Comparison of ENCODE assay signal across 14 cellular contexts in the genomic region with DNA sequence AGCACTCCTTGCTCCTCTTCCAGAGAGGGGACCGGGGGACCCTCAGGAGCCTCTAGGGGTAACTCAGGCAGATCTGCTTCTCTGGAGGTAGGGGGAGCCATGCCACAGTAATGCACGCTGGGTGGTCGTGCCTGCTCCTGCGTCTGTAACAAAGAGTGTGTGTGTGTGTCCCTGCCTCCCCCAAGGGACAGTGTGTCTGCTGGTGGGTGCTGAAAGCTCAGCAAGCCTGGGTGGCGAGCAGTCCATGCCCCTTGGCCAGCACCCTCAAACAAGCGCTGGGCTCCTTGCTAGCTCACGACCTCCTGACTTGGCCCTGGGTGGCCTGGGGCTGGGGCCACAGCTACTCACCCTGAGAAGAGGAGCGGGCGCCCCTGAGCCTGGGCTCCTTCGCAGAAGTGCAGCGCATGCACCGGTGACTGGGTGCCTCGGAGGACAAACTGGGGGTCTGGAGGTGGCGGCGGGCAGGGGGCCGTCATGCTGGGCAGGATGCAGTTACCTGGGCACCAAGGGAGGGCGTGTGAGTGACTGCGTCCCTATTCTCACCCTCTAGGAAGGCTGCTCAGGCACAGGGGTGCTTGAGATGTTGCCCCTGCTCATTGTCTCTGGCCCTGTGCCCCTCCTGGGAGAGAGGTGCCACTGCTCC. TPM values are rescaled to one million over a fixed set of nuclear protein-coding genes. Genes with fewer than 3 reads are reported as not detected.
DNase-seq lines count a peak whose midpoint lies in the region; ATAC-seq and TF ChIP-seq lines count a peak whose summit lies in the region.
"Had no signal": no experiment of that assay in that cellular context is flagged by ENCODE, and none has a peak within 500 bp of the region (broad histone marks: within the 10 kb centered on the region; RNA-seq: fewer than 3 reads in every experiment).

No MANE protein-coding gene starts in this region.

- TF ChIP-seq CTCF in adrenal gland (IDR thresholded peaks at IDR 0.05) (no peak), upper lobe of left lung (IDR thresholded peaks at IDR 0.05) (no peak)

- TF ChIP-seq EP300 in upper lobe of left lung (IDR thresholded peaks at IDR 0.05): no peak

- intact Hi-C loops in cardiac septum (cut with DNase I): no loop called here
- intact Hi-C loops in Right ventricle myocardium inferior (cut with DNase I): no loop called here
- intact Hi-C loops in adrenal gland (cut with DNase I): no loop called here

- H3K9me3 ChIP-seq in adrenal gland (replicated peaks in 1 of 3) (no peaks in the 10 kb centered on the region), upper lobe of left lung (no peaks in the 10 kb centered on the region)

- H3K4me3 ChIP-seq in adrenal gland: no peak overlapping the region
- H3K4me3 ChIP-seq in upper lobe of left lung: no peak overlapping the region
- H3K4me3 ChIP-seq: SK-N-MC had no signal

- 92 to 96% (median 94%) methylated on average over 5 to 18 of the region's 18 CpGs for WGBS in adrenal gland, 4 donors
- WGBS in upper lobe of left lung, 2 donors: 92 to 93% methylated on average over 10 to 16 of the region's 18 CpGs

- no peak for ATAC-seq in Right ventricle myocardium inferior
- no peak for ATAC-seq in left lobe of liver
- ATAC-seq in upper lobe of left lung (ENCODE audit: low FRiP score in 2 of 2): no peak
- ATAC-seq in HG02678 (IDR thresholded peaks at IDR 0.05; ENCODE audit: unreplicated experiment): no peak

- H3K27ac ChIP-seq in adrenal gland (no peak overlapping the region), upper lobe of left lung (no peak overlapping the region)
- H3K27ac ChIP-seq: KMS-11, SK-N-MC had no signal

- TF ChIP-seq POLR2A in adrenal gland (IDR thresholded peaks at IDR 0.05): no peak
- TF ChIP-seq POLR2A in upper lobe of left lung (IDR thresholded peaks at IDR 0.05): no peak

- H3K4me1 ChIP-seq in adrenal gland (replicated peaks in 1 of 2) (no peaks in the 10 kb centered on the region), upper lobe of left lung (peaks cover 0 to 29% (median 11%) of the 10 kb centered on the region in 4 donors)

- DNase-seq in cardiac septum (ENCODE audit: low spot score) (peak; percentile 75), Right ventricle myocardium inferior (ENCODE audit: missing footprints) (no peak), adrenal gland (peak in 5 of 7 donors; percentile 8 to 41 (median 9)), left lobe of liver (ENCODE audit: low spot score) (peak; percentile 44), upper lobe of left lung (peak; percentile 16 to 70), DMS79 (lab: John Stamatoyannopoulos, UW) (no peak)
- DNase-seq in stimulated activated CD8-positive, alpha-beta memory T cell treated with anti-CD3 and anti-CD28 coated beads, Interleukin-4, amount 100 ng/mL, for 48 hours: no peak
- DNase-seq: activated naive CD4-positive, alpha-beta T cell; HFFc6; hypothalamus; NCI-H1105 treated with DMSO at 0.1 percent for 48 hours had no signal

- H3K27me3 ChIP-seq in adrenal gland: no peaks in the 10 kb centered on the region
- H3K27me3 ChIP-seq in upper lobe of left lung: no peaks in the 10 kb centered on the region

- H3K36me3 ChIP-seq in adrenal gland (replicated peaks in 1 of 2) (no peaks in the 10 kb centered on the region), upper lobe of left lung (no peaks in the 10 kb centered on the region)

RNA-seq across cellular contexts. Expression of a gene that starts 33.7 kb away (rescaled TPM):
- total RNA-seq in cardiac septum (2.0 TPM), Right ventricle myocardium inferior (1.9 TPM), adrenal gland (1 to 10 TPM in 7 of 8 donors, under 1 TPM in 1; 0.26 to 6.6 (median 3.7) TPM), left lobe of liver (4.3 TPM), upper lobe of left lung (10 to 100 TPM in 1 of 6 donors, 1 to 10 TPM in 4, under 1 TPM in 1; 0.78 to 11.1 (median 6.8) TPM)
- 1 to 10 TPM in 2 of 3 donors, not detected in 1; 4.3 to 6.2 TPM for polyA plus RNA-seq in adrenal gland

RNA-seq across cellular contexts. Expression of a gene that starts 33.7 kb away (rescaled TPM):
- total RNA-seq in cardiac septum (6.3 TPM), Right ventricle myocardium inferior (8.5 TPM), adrenal gland (10 to 100 TPM in 6 of 8 donors, 1 to 10 TPM in 2; 5.5 to 17.3 (median 11.7) TPM), left lobe of liver (9.4 TPM), upper lobe of left lung (10 to 100 TPM; 16.4 to 27.4 (median 24.1) TPM)
- 10 to 100 TPM in 1 of 3 donors, 1 to 10 TPM in 2; 5.8 to 14.1 (median 7.9) TPM for polyA plus RNA-seq in adrenal gland

Comparison
In these comparisons a context has a peak if more than half of its experiments do, and no peak if none do; other contexts are left out.
1. DNase-seq: peak in cardiac septum (single experiment), adrenal gland (5 of 7), left lobe of liver (single experiment) and upper lobe of left lung (2 of 2); none in Right ventricle myocardium inferior (single experiment), DMS79 (single experiment) and stimulated activated CD8-positive, alpha-beta memory T cell treated with anti-CD3 and anti-CD28 coated beads, Interleukin-4, amount 100 ng/mL, for 48 hours (single experiment).